Comparison of ENCODE assay signal across 29 cellular contexts in the genomic region with DNA sequence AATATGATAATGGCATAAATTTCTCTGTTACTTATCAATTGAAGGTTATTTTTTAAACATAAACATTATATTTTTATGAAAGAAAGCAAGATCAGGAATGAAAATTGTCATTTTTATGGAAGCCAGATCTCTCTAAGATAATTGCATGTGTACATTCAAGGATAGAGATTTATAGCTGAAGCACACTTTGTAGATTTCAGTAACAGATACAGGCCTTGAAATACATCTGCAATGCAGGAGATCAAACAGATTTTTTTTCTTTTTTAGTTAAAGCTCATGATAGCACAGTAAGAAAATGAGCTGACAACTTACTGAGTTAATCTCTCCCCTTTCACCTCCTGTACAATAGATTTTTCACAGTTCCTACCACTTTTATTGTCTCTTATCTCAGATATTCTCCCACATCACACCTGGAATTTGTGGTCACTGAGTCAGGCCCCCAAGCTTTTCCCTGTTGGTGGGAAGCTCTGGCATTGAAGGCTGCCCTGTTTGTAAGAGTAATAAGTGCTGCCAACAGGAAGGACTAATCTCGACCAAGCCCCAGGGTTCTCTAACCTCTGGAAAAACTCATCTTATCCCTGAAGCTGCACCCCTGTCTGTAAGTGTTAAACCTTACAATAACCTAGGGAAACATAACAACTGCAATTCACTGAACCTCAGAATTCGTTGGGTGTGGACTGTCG.
DNase-seq lines count a peak whose midpoint lies in the region; ATAC-seq, FAIRE-seq and TF ChIP-seq lines count a peak whose summit lies in the region.
"Had no signal": no experiment of that assay in that cellular context is flagged by ENCODE, and none has a peak within 500 bp of the region (broad histone marks: within the 10 kb centered on the region; RNA-seq: fewer than 3 reads in every experiment).

No MANE protein-coding gene starts in this region.

- H3K27ac ChIP-seq in astrocyte (ENCODE audit: low read depth, low read length) (no peak overlapping the region), keratinocyte (ENCODE audit: control insufficient read depth, insufficient read depth, low read length) (no peak overlapping the region)
- H3K27ac ChIP-seq: SJSA1, tibial nerve had no signal

- no peaks in the 10 kb centered on the region for H3K79me2 ChIP-seq in astrocyte (ENCODE audit: insufficient read depth, low read length)
- H3K79me2 ChIP-seq in keratinocyte (ENCODE audit: control insufficient read depth, insufficient read depth, low read length), result no peaks in the 10 kb centered on the region

- H3K4me3 Mint-ChIP-seq in astrocyte (ENCODE audit: unreplicated experiment), result no peak overlapping the region
- H3K4me3 Mint-ChIP-seq: activated B cell treated with CpG ODN at 0.5 μM for 24 hours; activated CD8-positive, alpha-beta memory T cell treated with anti-CD3 and anti-CD28 coated beads, Interleukin-2, amount 10 ng/mL, durations not matched to agents 7 days and 5 days; activated T-cell treated with anti-CD3 and anti-CD28 coated beads, Interleukin-2, amount 50 U/mL, for 4 hours; CD14-positive monocyte; dendritic cell treated with granulocyte-macrophage colony-stimulating factor and Interleukin-4, amounts not matched to agents 40 ng/mL and 50 ng/mL, for 4 days; nephron had no signal

- no peaks in the 10 kb centered on the region for H3K9me1 ChIP-seq in keratinocyte (ENCODE audit: control insufficient read depth, extremely low read depth, insufficient read depth, low read length)

- H3K9ac ChIP-seq in astrocyte (ENCODE audit: low read length) (no peak overlapping the region), keratinocyte (ENCODE audit: control insufficient read depth, extremely low read depth, insufficient read depth, low read length) (no peak overlapping the region)

- H3K27me3 Mint-ChIP-seq in astrocyte (ENCODE audit: low read depth, unreplicated experiment), result no peaks in the 10 kb centered on the region
- H3K27me3 Mint-ChIP-seq: activated B cell treated with CpG ODN at 0.5 μM for 24 hours; activated CD8-positive, alpha-beta memory T cell treated with anti-CD3 and anti-CD28 coated beads, Interleukin-2, amount 10 ng/mL, durations not matched to agents 7 days and 5 days; dendritic cell treated with granulocyte-macrophage colony-stimulating factor and Interleukin-4, amounts not matched to agents 40 ng/mL and 50 ng/mL, for 4 days had no signal

- H4K20me1 ChIP-seq in astrocyte (ENCODE audit: insufficient read depth, low read length) (no peaks in the 10 kb centered on the region), keratinocyte (ENCODE audit: control insufficient read depth, extremely low read depth, insufficient read depth, low read length) (no peaks in the 10 kb centered on the region)

- H3K36me3 ChIP-seq in astrocyte (ENCODE audit: insufficient read depth, low read length) (no peaks in the 10 kb centered on the region), keratinocyte (ENCODE audit: control insufficient read depth in 2 of 2, extremely low read depth in 1 of 2, insufficient read depth in 2 of 2, low read length in 2 of 2) (no peaks in the 10 kb centered on the region)
- H3K36me3 ChIP-seq: SJSA1, tibial nerve had no signal

- TF ChIP-seq CTCF in astrocyte (IDR thresholded peaks at IDR 0.05; ENCODE audit: insufficient read depth, low read depth, low read length), result no peak
- no peak for TF ChIP-seq CTCF in keratinocyte (optimal IDR thresholded peaks at IDR 0.05 in 1 of 3, IDR thresholded peaks at IDR 0.05 in 1 of 3, conservative IDR thresholded peaks at IDR 0.05 in 1 of 3; ENCODE audit: extremely low read depth in 1 of 3, insufficient read depth in 2 of 3, low read length in 3 of 3)

- ATAC-seq in left ventricle myocardium superior, result no peak
- ATAC-seq: activated CD8-positive, alpha-beta memory T cell treated with anti-CD3 and anti-CD28 coated beads, Interleukin-2, amount 10 ng/mL, durations not matched to agents 7 days and 5 days; activated T-cell treated with anti-CD3 and anti-CD28 coated beads, Interleukin-2, amount 50 U/mL, for 4 hours; esophagus mucosa; left cardiac atrium had no signal

- no peaks in the 10 kb centered on the region for H3K9me3 Mint-ChIP-seq in astrocyte (ENCODE audit: unreplicated experiment)

- peaks cover 3% of the 10 kb centered on the region for H3K4me1 Mint-ChIP-seq in astrocyte (ENCODE audit: low read depth, unreplicated experiment)
- H3K4me1 Mint-ChIP-seq: activated B cell treated with CpG ODN at 0.5 μM for 24 hours; activated CD8-positive, alpha-beta memory T cell treated with anti-CD3 and anti-CD28 coated beads, Interleukin-2, amount 10 ng/mL, durations not matched to agents 7 days and 5 days; CD14-positive monocyte had no signal

- H3K4me3 ChIP-seq in astrocyte (ENCODE audit: insufficient read depth, low read depth, low read length) (no peak overlapping the region), keratinocyte (ENCODE audit: control insufficient read depth in 2 of 3, extremely low read depth in 1 of 3, insufficient read depth in 2 of 3, low read depth in 1 of 3, low read length in 3 of 3) (no peak overlapping the region)
- H3K4me3 ChIP-seq: SJSA1, tibial nerve had no signal

- FAIRE-seq in astrocyte (lab: Jason Lieb, UNC) (no peak), keratinocyte (lab: Jason Lieb, UNC) (peak; percentile 58)
- FAIRE-seq: D721Med had no signal

- H3K27me3 ChIP-seq in astrocyte (ENCODE audit: insufficient read depth, low read length) (no peaks in the 10 kb centered on the region), keratinocyte (ENCODE audit: control insufficient read depth, extremely low read depth, insufficient read depth, low read length) (no peaks in the 10 kb centered on the region)
- H3K27me3 ChIP-seq: SJSA1, tibial nerve had no signal

- dilution Hi-C loops in keratinocyte (cut with MboI; ENCODE audit: extremely low pct_ligation_motif_present, low sequenced_read_pairs), result no loop called here

- H3K36me3 Mint-ChIP-seq in astrocyte (ENCODE audit: low read depth, unreplicated experiment), result no peaks in the 10 kb centered on the region
- H3K36me3 Mint-ChIP-seq: activated CD8-positive, alpha-beta memory T cell treated with anti-CD3 and anti-CD28 coated beads, Interleukin-2, amount 10 ng/mL, durations not matched to agents 7 days and 5 days; CD14-positive monocyte had no signal

- H3K27ac Mint-ChIP-seq in astrocyte (ENCODE audit: unreplicated experiment), result no peak overlapping the region
- H3K27ac Mint-ChIP-seq: activated B cell treated with CpG ODN at 0.5 μM for 24 hours; activated CD8-positive, alpha-beta memory T cell treated with anti-CD3 and anti-CD28 coated beads, Interleukin-2, amount 10 ng/mL, durations not matched to agents 7 days and 5 days; CD14-positive monocyte; dendritic cell treated with granulocyte-macrophage colony-stimulating factor and Interleukin-4, amounts not matched to agents 40 ng/mL and 50 ng/mL, for 4 days; nephron had no signal

- no peaks in the 10 kb centered on the region for H3K9me3 ChIP-seq in astrocyte (ENCODE audit: insufficient read depth, low read depth, low read length)
- no peaks in the 10 kb centered on the region for H3K9me3 ChIP-seq in keratinocyte (ENCODE audit: control insufficient read depth, low read depth, low read length)
- H3K9me3 ChIP-seq: SJSA1 had no signal

- H2AFZ ChIP-seq in astrocyte (ENCODE audit: low read depth, low read length) (no peak overlapping the region), keratinocyte (ENCODE audit: control insufficient read depth, low read length) (no peak overlapping the region)

- intact Hi-C loops in left ventricle myocardium superior (cut with micrococcal nuclease), result no loop called here

- no peaks in the 10 kb centered on the region for H3K4me1 ChIP-seq in astrocyte (ENCODE audit: insufficient read depth, low read length)
- H3K4me1 ChIP-seq in keratinocyte (ENCODE audit: control insufficient read depth, extremely low read depth, insufficient read depth, low read length), result peaks cover 4% of the 10 kb centered on the region
- H3K4me1 ChIP-seq: SJSA1, tibial nerve had no signal

- no peak overlapping the region for H3K4me2 ChIP-seq in astrocyte (ENCODE audit: low read length)
- peak overlapping the region; percentile 17 for H3K4me2 ChIP-seq in keratinocyte (ENCODE audit: control insufficient read depth, extremely low read depth, insufficient read depth, low read depth, low read length)

- peak; percentile 72 for DNase-seq in A172 (ENCODE audit: low spot score)
- DNase-seq in M059J (ENCODE audit: low read depth), result peak; percentile 29
- DNase-seq in astrocyte (ENCODE audit: low read depth), result peak; percentile 63
- peak; percentile 53 for DNase-seq in keratinocyte (ENCODE audit: low read depth, low spot score)
- DNase-seq in NCI-H510A treated with DMSO at 0.1 percent for 48 hours (lab: John Stamatoyannopoulos, UW), result no peak
- no peak for DNase-seq in left ventricle myocardium superior
- DNase-seq in NCI-H1105 treated with DMSO at 0.1 percent for 48 hours (lab: John Stamatoyannopoulos, UW), result no peak
- no peak for DNase-seq in NCI-H1092 (lab: John Stamatoyannopoulos, UW)
- DNase-seq: 8988T; activated B cell treated with CpG ODN at 0.5 μM for 24 hours; activated CD8-positive, alpha-beta memory T cell treated with anti-CD3 and anti-CD28 coated beads, Interleukin-2, amount 10 ng/mL, durations not matched to agents 7 days and 5 days; activated gamma-delta T cell treated with Interleukin-2 at 50 U/mL for 16 hours; activated T-cell treated with anti-CD3 and anti-CD28 coated beads, Interleukin-2, amount 50 U/mL, for 4 hours; DND-41; foreskin melanocyte; GOT3; KG1; left cardiac atrium; NCI-H1436 treated with DMSO at 0.1 percent for 48 hours; NCI-H2107; NCI-H748 treated with DMSO at 0.1 percent for 48 hours; stimulated activated CD4-positive, alpha-beta T cell treated with anti-CD3 and anti-CD28 coated beads, Interleukin-4, amount 100 ng/mL, for 24 hours had no signal

Comparison
In these comparisons a context has a peak if more than half of its experiments do, and no peak if none do; other contexts are left out.
1. DNase-seq: peak in A172 (single experiment), M059J (single experiment), astrocyte (single experiment) and keratinocyte (single experiment); none in NCI-H510A treated with DMSO at 0.1 percent for 48 hours (single experiment), left ventricle myocardium superior (single experiment), NCI-H1105 treated with DMSO at 0.1 percent for 48 hours (single experiment) and NCI-H1092 (single experiment).